Comparison of ENCODE assay signal across 8 cellular contexts in genomic region chr1:16352842-16353535, GRCh38. TPM values are rescaled to one million over a fixed set of nuclear protein-coding genes. Genes with fewer than 3 reads are reported as not detected.
DNase-seq lines count a peak whose midpoint lies in the region; ATAC-seq lines count a peak whose summit lies in the region.

No MANE protein-coding gene starts in this region.

- H3K4me1 Mint-ChIP-seq in CD8-positive, alpha-beta memory T cell: peaks cover 27 to 40% (median 38%) of the 10 kb centered on the region in 3 donors
- H3K4me1 Mint-ChIP-seq in natural killer cell treated with Interleukin-12 subunit alpha and Interleukin-12 subunit beta and Interleukin-15 and Interleukin-18, amount 100 ng/mL, for 72 hours (ENCODE audit: low read depth in 2 of 2): peaks cover 17 to 24% of the 10 kb centered on the region in 2 donors

- no peaks in the 10 kb centered on the region for H3K27me3 Mint-ChIP-seq in CD8-positive, alpha-beta memory T cell
- no peaks in the 10 kb centered on the region for H3K27me3 Mint-ChIP-seq in natural killer cell treated with Interleukin-12 subunit alpha and Interleukin-12 subunit beta and Interleukin-15 and Interleukin-18, amount 100 ng/mL, for 72 hours

- H3K27ac Mint-ChIP-seq in CD8-positive, alpha-beta memory T cell: peak overlapping the region; percentile 90 to 97 (median 94)
- H3K27ac Mint-ChIP-seq in natural killer cell treated with Interleukin-12 subunit alpha and Interleukin-12 subunit beta and Interleukin-15 and Interleukin-18, amount 100 ng/mL, for 72 hours: peak overlapping the region; percentile 81 to 94

- H3K4me3 Mint-ChIP-seq in CD8-positive, alpha-beta memory T cell: peak overlapping the region; percentile 86 to 99 (median 95)
- H3K4me3 Mint-ChIP-seq in natural killer cell treated with Interleukin-12 subunit alpha and Interleukin-12 subunit beta and Interleukin-15 and Interleukin-18, amount 100 ng/mL, for 72 hours: peak overlapping the region; percentile 91

- CTCF ChIA-PET in CD8-positive, alpha-beta memory T cell (lab: Charles Lee): interaction anchor here (1.0 to 7.8 kb wide), 7 partner anchors 12 to 274 kb away, joined by 3 to 72 read pairs (median 3); partner anchors contain the start of genes NECAP2 and SZRD1

- no peaks in the 10 kb centered on the region for H3K36me3 ChIP-seq in CD8-positive, alpha-beta memory T cell (ENCODE audit: insufficient read depth, low read length)
- no peaks in the 10 kb centered on the region for H3K36me3 ChIP-seq in ectodermal cell (ENCODE audit: control insufficient read depth, insufficient read depth, low read length)

- DNase-seq in CD8-positive, alpha-beta memory T cell: no peak
- DNase-seq in MV-4-11 (lab: John Stamatoyannopoulos, UW) (peak; percentile 10), Ammon's horn (ENCODE audit: low spot score) (no peak), LoVo (ENCODE audit: low spot score) (no peak)
- DNase-seq in natural killer cell treated with Interleukin-12 subunit alpha and Interleukin-12 subunit beta and Interleukin-15 and Interleukin-18, amount 100 ng/mL, for 72 hours (ENCODE audit: low spot score): no peak
- DNase-seq in stimulated activated naive CD4-positive, alpha-beta T cell (lab: John Stamatoyannopoulos, UW): no peak

- WGBS in ectodermal cell, 2 experiments: 72 to 73% methylated on average over 11 of the region's 11 CpGs

- POLR2A ChIA-PET in CD8-positive, alpha-beta memory T cell (lab: Charles Lee): interaction anchor here (0.6 to 2.2 kb wide), 5 partner anchors 11 to 116 kb away, joined by 3 to 10 read pairs (median 6); partner anchors contain the start of gene CPLANE2

- ATAC-seq in natural killer cell treated with Interleukin-12 subunit alpha and Interleukin-12 subunit beta and Interleukin-15 and Interleukin-18, amount 100 ng/mL, for 72 hours: peak in 1 of 2 donors; percentile 34
- no peak for ATAC-seq in GM18868 (IDR thresholded peaks at IDR 0.05; ENCODE audit: unreplicated experiment)

- no peaks in the 10 kb centered on the region for H3K27me3 ChIP-seq in CD8-positive, alpha-beta memory T cell (ENCODE audit: insufficient read depth, low read length, poor library complexity, severe bottlenecking)
- H3K27me3 ChIP-seq in ectodermal cell (ENCODE audit: control insufficient read depth, insufficient read depth, low read length, poor library complexity, severe bottlenecking): no peaks in the 10 kb centered on the region

- no peaks in the 10 kb centered on the region for H3K9me3 Mint-ChIP-seq in CD8-positive, alpha-beta memory T cell
- H3K9me3 Mint-ChIP-seq in natural killer cell treated with Interleukin-12 subunit alpha and Interleukin-12 subunit beta and Interleukin-15 and Interleukin-18, amount 100 ng/mL, for 72 hours: no peaks in the 10 kb centered on the region

- peak overlapping the region; percentile 89 for H3K27ac ChIP-seq in CD8-positive, alpha-beta memory T cell (ENCODE audit: low read depth, low read length)
- H3K27ac ChIP-seq in ectodermal cell (ENCODE audit: insufficient read depth, low read depth, low read length, poor library complexity, severe bottlenecking): peak overlapping the region; percentile 53

- H3K4me1 ChIP-seq in CD8-positive, alpha-beta memory T cell (ENCODE audit: insufficient read depth, low read length): peaks cover 31% of the 10 kb centered on the region
- peaks cover 6% of the 10 kb centered on the region for H3K4me1 ChIP-seq in ectodermal cell (ENCODE audit: control insufficient read depth, insufficient read depth, low read length)

- no peaks in the 10 kb centered on the region for H3K9me3 ChIP-seq in CD8-positive, alpha-beta memory T cell (ENCODE audit: low read length)
- no peaks in the 10 kb centered on the region for H3K9me3 ChIP-seq in ectodermal cell (ENCODE audit: control insufficient read depth, low read length)

- H3K4me3 ChIP-seq in CD8-positive, alpha-beta memory T cell (ENCODE audit: low read length): peak overlapping the region; percentile 90
- H3K4me3 ChIP-seq in ectodermal cell (ENCODE audit: insufficient read depth, low read depth, low read length): peak overlapping the region; percentile 83

- H3K36me3 Mint-ChIP-seq in CD8-positive, alpha-beta memory T cell: peaks cover 0 to 15% (median 0%) of the 10 kb centered on the region in 3 donors
- H3K36me3 Mint-ChIP-seq in natural killer cell treated with Interleukin-12 subunit alpha and Interleukin-12 subunit beta and Interleukin-15 and Interleukin-18, amount 100 ng/mL, for 72 hours: no peaks in the 10 kb centered on the region

RNA-seq across cellular contexts. Expression of gene FBXO42, which starts 0.7 kb away (rescaled TPM):
- 10 to 100 TPM; 15.7 to 16.9 TPM for total RNA-seq in CD8-positive, alpha-beta memory T cell
- 23.8 TPM for polyA plus RNA-seq in CD8-positive, alpha-beta memory T cell
- 15.8 TPM for polyA plus RNA-seq in ectodermal cell (2013, experiment 1 of 4)
- polyA plus RNA-seq in ectodermal cell (2013, experiment 2 of 4): 24.0 TPM
- polyA plus RNA-seq in ectodermal cell (2013, experiment 3 of 4): 16.4 TPM
- 17.9 TPM for polyA plus RNA-seq in ectodermal cell (2013, experiment 4 of 4)
- total RNA-seq in natural killer cell treated with Interleukin-12 subunit alpha and Interleukin-12 subunit beta and Interleukin-15 and Interleukin-18, amount 100 ng/mL, for 72 hours: 10 to 100 TPM; 27.9 to 34.9 TPM

RNA-seq across cellular contexts. Expression of gene SZRD1, which starts 14.1 kb away (rescaled TPM):
- 100 to 1,000 TPM; 208 to 216 TPM for total RNA-seq in CD8-positive, alpha-beta memory T cell
- polyA plus RNA-seq in CD8-positive, alpha-beta memory T cell: 49.2 TPM
- 101 TPM for polyA plus RNA-seq in ectodermal cell (2013, experiment 1 of 4)
- 100 TPM for polyA plus RNA-seq in ectodermal cell (2013, experiment 2 of 4)
- 72.8 TPM for polyA plus RNA-seq in ectodermal cell (2013, experiment 3 of 4)
- 78.6 TPM for polyA plus RNA-seq in ectodermal cell (2013, experiment 4 of 4)
- total RNA-seq in natural killer cell treated with Interleukin-12 subunit alpha and Interleukin-12 subunit beta and Interleukin-15 and Interleukin-18, amount 100 ng/mL, for 72 hours: 100 to 1,000 TPM; 232 to 279 TPM
